ENCODE assay signal across 9 cellular contexts in the genomic region with DNA sequence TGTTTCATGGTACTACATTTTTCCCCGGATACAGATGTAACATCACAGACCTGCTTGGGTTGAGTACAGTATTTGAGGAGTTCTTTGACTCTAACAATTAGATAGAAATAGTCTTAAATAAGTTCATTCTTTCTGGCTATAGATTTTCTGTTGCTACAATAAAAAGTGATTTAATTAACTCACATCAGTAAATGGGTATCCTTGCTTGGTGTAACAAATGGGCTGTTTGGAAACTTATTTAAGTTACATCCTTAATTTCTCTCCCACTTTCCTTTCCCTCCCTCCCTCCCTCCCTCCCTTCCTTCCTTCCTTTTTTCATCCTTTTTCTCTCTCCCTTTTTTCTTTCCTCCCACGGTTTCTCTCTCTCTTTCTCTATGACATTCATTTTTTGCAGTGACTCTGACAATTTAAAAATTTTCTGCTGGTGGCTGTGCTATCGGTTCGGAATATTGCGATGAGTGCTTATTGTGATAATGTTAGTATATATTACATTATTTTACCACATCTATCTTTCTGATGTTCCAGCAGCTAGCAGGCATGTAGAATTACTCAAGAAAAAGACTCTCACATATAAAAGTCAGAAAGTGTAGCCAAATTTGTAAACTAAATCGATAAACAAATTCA. TPM values are rescaled to one million over a fixed set of nuclear protein-coding genes. Genes with fewer than 3 reads are reported as not detected.
"Had no signal": no experiment of that assay in that cellular context is flagged by ENCODE, and none has a peak within 500 bp of the region (broad histone marks: within the 10 kb centered on the region; RNA-seq: fewer than 3 reads in every experiment).

No MANE protein-coding gene starts in this region.

- FAIRE-seq: G401.6, GM12878, GM12891, GM12892, GM18507, GM19239 had no signal

- H3K4me3 ChIP-seq: GM12878 had no signal

- DNase-seq: GDM1, GF-D8 had no signal

- ATAC-seq: GM12878 had no signal

RNA-seq across cellular contexts. Expression of a gene that starts 3.2 kb away (rescaled TPM):
- total RNA-seq: G401, GM12878 had no signal
- polyA plus RNA-seq: GM12878 had no signal

RNA-seq across cellular contexts. Expression of a gene that starts 37.6 kb away (rescaled TPM):
- total RNA-seq: G401, GM12878 had no signal
- polyA plus RNA-seq: GM12878 had no signal

RNA-seq across cellular contexts. Expression of a gene that starts 54.6 kb away (rescaled TPM):
- total RNA-seq: G401, GM12878 had no signal
- polyA plus RNA-seq: GM12878 had no signal
